Comparison of ENCODE assay signal across 8 cellular contexts in genomic region chr19:18223860-18224524, GRCh38.
DNase-seq lines count a peak whose midpoint lies in the region; ATAC-seq lines count a peak whose summit lies in the region.

No MANE protein-coding gene starts in this region.

- ATAC-seq in GM21723 (IDR thresholded peaks at IDR 0.05; ENCODE audit: unreplicated experiment) (peak; percentile 15), GM19452 (IDR thresholded peaks at IDR 0.05; ENCODE audit: unreplicated experiment) (no peak), HG03039 (IDR thresholded peaks at IDR 0.05; ENCODE audit: unreplicated experiment) (no peak)

- DNase-seq in OCI-M2 (lab: John Stamatoyannopoulos, UW; ENCODE audit: unreplicated experiment) (peak; percentile 79), astrocyte of the hippocampus (ENCODE audit: low read depth, low spot score) (peak; percentile 26), iPS-NIHi11 (ENCODE audit: low spot score) (peak; percentile 84)
- peak; percentile 43 for DNase-seq in stimulated activated CD4-positive, alpha-beta T cell treated with anti-CD3 and anti-CD28 coated beads, Interleukin-1b, Interleukin-23, amount 100 ng/mL, for 48 hours

- H3K9ac ChIP-seq in BLaER1, result no peak overlapping the region

- peak overlapping the region; percentile 91 for H3K4me2 ChIP-seq in BLaER1

- peaks cover 50% of the 10 kb centered on the region for H3K4me1 ChIP-seq in BLaER1

- H4K20me1 ChIP-seq in BLaER1, result no peaks in the 10 kb centered on the region

- peaks cover 3% of the 10 kb centered on the region; the same call in 1 of the 2 replicates for H3K36me3 ChIP-seq in BLaER1

- no peak overlapping the region for H3K27ac ChIP-seq in BLaER1

- H3K9me3 ChIP-seq in BLaER1, result no peaks in the 10 kb centered on the region

- peaks cover 35% of the 10 kb centered on the region for H3K27me3 ChIP-seq in BLaER1

- H3K4me3 ChIP-seq in BLaER1, result peak overlapping the region; percentile 54; the same call in 1 of the 2 replicates

Comparison
In these comparisons a context has a peak if more than half of its experiments do, and no peak if none do; other contexts are left out.
1. DNase-seq: peak in every context shown above with its lines; median percentile 84 in iPS-NIHi11; 79 in OCI-M2; 43 in stimulated activated CD4-positive, alpha-beta T cell treated with anti-CD3 and anti-CD28 coated beads, Interleukin-1b, Interleukin-23, amount 100 ng/mL, for 48 hours; 26 in astrocyte of the hippocampus.